Comparison of ENCODE assay signal across 9 cellular contexts in the genomic region with DNA sequence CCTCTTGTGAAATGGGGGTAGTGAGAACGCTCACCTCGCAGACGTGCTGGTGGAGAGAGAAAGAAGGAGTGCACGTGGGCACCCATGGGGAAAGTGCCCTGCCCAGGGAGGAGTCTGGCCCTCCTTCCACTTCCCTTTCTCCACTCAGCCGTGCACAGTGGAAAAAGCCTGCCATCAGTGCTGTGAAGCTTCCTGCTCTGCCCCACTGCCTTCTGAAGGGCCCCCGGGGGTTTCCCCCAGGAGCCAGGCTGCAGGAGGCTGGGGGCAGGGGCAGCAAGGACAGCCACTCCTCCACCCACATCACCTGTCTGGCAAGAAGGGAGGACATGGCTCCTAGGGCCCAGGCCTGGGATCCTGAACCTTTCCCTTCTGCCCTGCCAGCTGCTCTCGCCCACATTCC. TPM values are rescaled to one million over a fixed set of nuclear protein-coding genes. Genes with fewer than 3 reads are reported as not detected.
DNase-seq lines count a peak whose midpoint lies in the region; ATAC-seq and TF ChIP-seq lines count a peak whose summit lies in the region.
"Had no signal": no experiment of that assay in that cellular context is flagged by ENCODE, and none has a peak within 500 bp of the region (broad histone marks: within the 10 kb centered on the region; RNA-seq: fewer than 3 reads in every experiment).

No MANE protein-coding gene starts in this region.

- no peak for DNase-seq in H9
- no peak for DNase-seq in NT2/D1 (ENCODE audit: low read depth, low spot score)
- DNase-seq in left lung = peak; percentile 75 to 84
- DNase-seq in breast epithelium (ENCODE audit: low spot score in 2 of 2) = no peak
- no peak for DNase-seq in G401 (ENCODE audit: low spot score)
- no peak for DNase-seq in NCI-H82 (lab: John Stamatoyannopoulos, UW)
- no peak for DNase-seq in heart right ventricle

- H3K9me3 Mint-ChIP-seq in H9 = peaks cover 0 to 3% of the 10 kb centered on the region in 2 experiments; a peak in 2 of 5 replicates

- no peaks in the 10 kb centered on the region; the same call in 1 of the 2 replicates for H3K27me3 Mint-ChIP-seq in H9 (ENCODE audit: low read depth)

- TF ChIP-seq POLR2A in breast epithelium (IDR thresholded peaks at IDR 0.05) = no peak

- no peak overlapping the region for H2BK15ac ChIP-seq in H9 (ENCODE audit: low read depth, low read length)

- peaks cover 3% of the 10 kb centered on the region; the same call in 1 of the 2 replicates for H3K27me3 ChIP-seq in DOHH2 (ENCODE audit: control insufficient read depth, low read length)
- no peaks in the 10 kb centered on the region for H3K27me3 ChIP-seq in H9 (ENCODE audit: insufficient read depth, low read length)
- no peaks in the 10 kb centered on the region for H3K27me3 ChIP-seq in NT2/D1 (ENCODE audit: insufficient read depth, insufficient read length)
- no peaks in the 10 kb centered on the region for H3K27me3 ChIP-seq in left lung
- no peaks in the 10 kb centered on the region for H3K27me3 ChIP-seq in breast epithelium
- no peaks in the 10 kb centered on the region for H3K27me3 ChIP-seq in heart right ventricle

- peaks cover 40% of the 10 kb centered on the region for H3K4me1 ChIP-seq in DOHH2 (ENCODE audit: control insufficient read depth, low read length)
- H3K4me1 ChIP-seq in H9 (ENCODE audit: insufficient read depth, low read length) = peaks cover 2% of the 10 kb centered on the region; the same call in 1 of the 2 replicates
- H3K4me1 ChIP-seq in NT2/D1 (ENCODE audit: insufficient read depth, insufficient read length) = peaks cover 68% of the 10 kb centered on the region
- peaks cover 0 to 62% of the 10 kb centered on the region in 2 donors for H3K4me1 ChIP-seq in left lung
- H3K4me1 ChIP-seq in breast epithelium = peaks cover 0 to 8% of the 10 kb centered on the region in 2 donors
- H3K4me1 ChIP-seq in heart right ventricle = peaks cover 29 to 96% (median 77%) of the 10 kb centered on the region in 9 donors

- no peak for TF ChIP-seq CTCF in DOHH2 (IDR thresholded peaks at IDR 0.05; ENCODE audit: low read depth, low read length, poor library complexity, severe bottlenecking)
- TF ChIP-seq CTCF in H9 (conservative IDR thresholded peaks at IDR 0.05) = no peak
- TF ChIP-seq CTCF in left lung (IDR thresholded peaks at IDR 0.05) = no peak
- TF ChIP-seq CTCF in breast epithelium (IDR thresholded peaks at IDR 0.05) = no peak
- TF ChIP-seq CTCF in heart right ventricle (IDR thresholded peaks at IDR 0.05) = no peak

- no peak overlapping the region for H4K91ac ChIP-seq in H9 (ENCODE audit: insufficient read length, low read depth, low read length)

- no peak overlapping the region for H2AFZ ChIP-seq in H9 (ENCODE audit: low read length)

- no peaks in the 10 kb centered on the region for H4K20me1 ChIP-seq in DOHH2 (ENCODE audit: control insufficient read depth, insufficient read depth, low read depth, low read length)
- H4K20me1 ChIP-seq in H9 (ENCODE audit: control insufficient read depth, insufficient read depth, insufficient read length) = no peaks in the 10 kb centered on the region

- H3K56ac ChIP-seq in H9 (ENCODE audit: insufficient read length, low read depth, low read length) = no peak overlapping the region

- ATAC-seq in left lung (peak; percentile 84), heart right ventricle (no peak)

- H2BK5ac ChIP-seq in H9 (ENCODE audit: insufficient read length, low read length) = no peak overlapping the region

- H3K9me2 ChIP-seq in DOHH2 (replicated peaks; ENCODE audit: control insufficient read depth, low read length) = no peaks in the 10 kb centered on the region

- no peaks in the 10 kb centered on the region for H3K9me3 ChIP-seq in DOHH2 (ENCODE audit: control insufficient read depth, insufficient read depth, low read length)
- H3K9me3 ChIP-seq in H9 (ENCODE audit: control insufficient read depth, low read depth, low read length) = no peaks in the 10 kb centered on the region
- H3K9me3 ChIP-seq in NT2/D1 (ENCODE audit: insufficient read depth, low read length) = no peaks in the 10 kb centered on the region
- H3K9me3 ChIP-seq in left lung = no peaks in the 10 kb centered on the region
- no peaks in the 10 kb centered on the region for H3K9me3 ChIP-seq in breast epithelium
- H3K9me3 ChIP-seq in heart right ventricle = no peaks in the 10 kb centered on the region
- H3K9me3 ChIP-seq: thoracic aorta had no signal

- no peak overlapping the region for H2BK120ac ChIP-seq in H9 (ENCODE audit: low read depth, low read length, poor library complexity, severe bottlenecking)

- no peak overlapping the region for H4K8ac ChIP-seq in H9 (replicated peaks; ENCODE audit: insufficient read length, low read depth, low read length)

- H3K4me2 ChIP-seq in DOHH2 (ENCODE audit: low read length) (peak overlapping the region; percentile 81), H9 (ENCODE audit: insufficient read depth, insufficient read length, low read length) (no peak overlapping the region)

- peak overlapping the region; percentile 52 for H3K27ac ChIP-seq in DOHH2 (ENCODE audit: low read depth, low read length)
- no peak overlapping the region for H3K27ac ChIP-seq in H9 (ENCODE audit: insufficient read length, low read depth, low read length)
- H3K27ac ChIP-seq in left lung = no peak overlapping the region
- peak overlapping the region in 1 of 2 donors; percentile 90 for H3K27ac ChIP-seq in breast epithelium
- peak overlapping the region in 3 of 10 donors; percentile 34 to 43 (median 41) for H3K27ac ChIP-seq in heart right ventricle
- H3K27ac ChIP-seq: thoracic aorta had no signal

- intact Hi-C loops in left lung (cut with DNase I) (no loop called here), breast epithelium (cut with DNase I; ENCODE audit: low total_unique reads) (loop anchor here (5.0 kb wide), 1 partner anchor 154 kb away; no protein-coding TSS in a partner anchor), heart right ventricle (cut with DNase I) (loop anchor here in 4 of 10 donors (5.0 to 10.0 kb wide), 2 partner anchors 392 to 394 kb away; no protein-coding TSS in a partner anchor)

- H3K18ac ChIP-seq in H9 (ENCODE audit: insufficient read length, low read depth, low read length) = no peak overlapping the region

- no peaks in the 10 kb centered on the region for H3K36me3 ChIP-seq in DOHH2 (ENCODE audit: control insufficient read depth, low read length)
- peaks cover 39% of the 10 kb centered on the region for H3K36me3 ChIP-seq in NT2/D1 (ENCODE audit: insufficient read depth, insufficient read length, low read length)
- peaks cover 0 to 26% of the 10 kb centered on the region in 2 donors for H3K36me3 ChIP-seq in left lung
- H3K36me3 ChIP-seq in breast epithelium = no peaks in the 10 kb centered on the region
- peaks cover 0 to 12% (median 0%) of the 10 kb centered on the region in 9 donors for H3K36me3 ChIP-seq in heart right ventricle
- H3K36me3 ChIP-seq: thoracic aorta had no signal

- H3K4me1 Mint-ChIP-seq in H9 = peaks cover 51 to 82% of the 10 kb centered on the region in 2 experiments

- H3K27ac Mint-ChIP-seq in H9 = peak overlapping the region; percentile 84 to 96 (median 89); a peak in 6 of 7 replicates

- H3T11ph ChIP-seq in H9 (ENCODE audit: low read length) = no peak overlapping the region

- WGBS in H9 (ENCODE audit: extremely low coverage, insufficient read length, low lambda C conversion rate) = no CpG with 5 or more reads among the region's 7 CpGs
- 81 to 83% methylated on average over 7 of the region's 7 CpGs for WGBS in heart right ventricle, 2 donors

- H3K4me3 Mint-ChIP-seq in H9 = no peak overlapping the region

- H3K4ac ChIP-seq in H9 (ENCODE audit: low read depth, low read length) = no peak overlapping the region

- no peaks in the 10 kb centered on the region for H3K79me2 ChIP-seq in DOHH2 (ENCODE audit: control insufficient read depth, low read length)
- H3K79me2 ChIP-seq in H9 (ENCODE audit: insufficient read depth, low read length) = no peaks in the 10 kb centered on the region

- in situ Hi-C loops in G401 (cut with HindIII; ENCODE audit: low sequenced_read_pairs) = no loop called here

- peaks cover 8% of the 10 kb centered on the region for H3F3A ChIP-seq in DOHH2 (ENCODE audit: control insufficient read depth, insufficient read depth)

- no peak overlapping the region for H3K14ac ChIP-seq in H9 (ENCODE audit: insufficient read depth, low read length)

- H3K23me2 ChIP-seq in H9 (ENCODE audit: insufficient read length, low read depth, low read length, poor library complexity, severe bottlenecking) = no peaks in the 10 kb centered on the region

- no peak overlapping the region for H4K5ac ChIP-seq in H9 (ENCODE audit: insufficient read length, low read depth, low read length)

- H2BK12ac ChIP-seq in H9 (ENCODE audit: insufficient read length, low read depth, low read length) = no peak overlapping the region

- H3K4me3 ChIP-seq in DOHH2 (ENCODE audit: low read length) (peak overlapping the region; percentile 64), NT2/D1 (ENCODE audit: insufficient read length, low read depth) (no peak overlapping the region), left lung (no peak overlapping the region), breast epithelium (no peak overlapping the region), heart right ventricle (no peak overlapping the region)
- H3K4me3 ChIP-seq: thoracic aorta had no signal

- peaks cover 2 to 31% (median 31%) of the 10 kb centered on the region in 3 experiments; a peak in 6 of 7 replicates for H3K36me3 Mint-ChIP-seq in H9 (ENCODE audit: insufficient read depth in 1 of 3, low read depth in 3 of 3)

- no peak overlapping the region for H2BK20ac ChIP-seq in H9 (ENCODE audit: low read depth, low read length, poor library complexity, severe bottlenecking)

- H3K23ac ChIP-seq in H9 (ENCODE audit: insufficient read length, low read depth, low read length) = no peak overlapping the region

- no peak overlapping the region for H2AK5ac ChIP-seq in H9 (ENCODE audit: insufficient read length, low read length)

- H3K79me1 ChIP-seq in H9 (ENCODE audit: insufficient read depth, low read depth, low read length, poor library complexity, severe bottlenecking) = no peaks in the 10 kb centered on the region

- H3K9ac ChIP-seq in H9 (ENCODE audit: extremely low read depth, insufficient read length, low read length) = no peak overlapping the region
- H3K9ac ChIP-seq in NT2/D1 (ENCODE audit: insufficient read length, low read depth) = peak overlapping the region; percentile 46

RNA-seq across cellular contexts. Expression of a gene that starts 7.6 kb away (rescaled TPM):
- 94.2 and 95.6 TPM in 2 replicates for total RNA-seq in H9 (2021)
- 10 to 100 TPM; 88.9 to 95.5 TPM for total RNA-seq in left lung
- total RNA-seq in breast epithelium = 10 to 100 TPM; 30.7 to 91.1 (median 75.7) TPM
- 136 and 146 TPM in 2 replicates for total RNA-seq in G401 (2014; rRNA removed; shearing (Covaris generic))
- 10 to 100 TPM; 22.8 to 89.4 (median 32.7) TPM for total RNA-seq in heart right ventricle
- 10 to 100 TPM; 26.9 to 56.5 TPM for polyA plus RNA-seq in heart right ventricle

Comparison
In these comparisons a context has a peak if more than half of its experiments do, and no peak if none do; other contexts are left out.
1. DNase-seq: peak in left lung (2 of 2); none in H9 (single experiment), NT2/D1 (single experiment), breast epithelium (0 of 2), G401 (single experiment), NCI-H82 (single experiment) and heart right ventricle (0 of 2).